ENCODE assay signal across 22 cellular contexts in genomic region chr6:108750801-108751200, GRCh38.
DNase-seq lines count a peak whose midpoint lies in the region; ATAC-seq and TF ChIP-seq lines count a peak whose summit lies in the region.
"Had no signal": no experiment of that assay in that cellular context is flagged by ENCODE, and none has a peak within 500 bp of the region (broad histone marks: within the 10 kb centered on the region; RNA-seq: fewer than 3 reads in every experiment).

No MANE protein-coding gene starts in this region.

- H3K4me3 ChIP-seq in AG09309 (ENCODE audit: control insufficient read depth, low read depth, low read length) = no peak overlapping the region
- H3K4me3 ChIP-seq in smooth muscle cell = no peak overlapping the region

- H3K9me3 ChIP-seq in smooth muscle cell (replicated peaks; ENCODE audit: low read depth) = no peaks in the 10 kb centered on the region
- H3K9me3 ChIP-seq: SK-N-SH had no signal

- H2AFZ ChIP-seq in smooth muscle cell (ENCODE audit: low read depth) = no peak overlapping the region

- no peaks in the 10 kb centered on the region for H3K79me2 ChIP-seq in smooth muscle cell (ENCODE audit: low read depth)

- H3K36me3 ChIP-seq in smooth muscle cell (ENCODE audit: low read depth) = no peaks in the 10 kb centered on the region

- ATAC-seq in HG02678 (IDR thresholded peaks at IDR 0.05; ENCODE audit: unreplicated experiment) = no peak
- ATAC-seq: HCT116 had no signal

- H3K27me3 ChIP-seq in smooth muscle cell (ENCODE audit: low read depth) = no peaks in the 10 kb centered on the region

- H3K27ac ChIP-seq in smooth muscle cell (ENCODE audit: low read depth) = peak overlapping the region; percentile 91

- no peaks in the 10 kb centered on the region for H3K4me1 ChIP-seq in smooth muscle cell (ENCODE audit: low read depth)

- H3F3A ChIP-seq in smooth muscle cell (ENCODE audit: low read depth) = peaks cover 7% of the 10 kb centered on the region

- no peak for TF ChIP-seq CTCF in AG09309 (IDR thresholded peaks at IDR 0.05; ENCODE audit: control insufficient read depth, insufficient read depth, low read depth, low read length, missing control alignments)
- no peak for TF ChIP-seq CTCF in smooth muscle cell (IDR thresholded peaks at IDR 0.05; ENCODE audit: borderline replicate concordance, insufficient read depth, poor library complexity, severe bottlenecking)

- 50% methylated on average over 8 of the region's 8 CpGs for WGBS in smooth muscle cell (ENCODE audit: low lambda C conversion rate)

- no peak overlapping the region for H3K4me2 ChIP-seq in smooth muscle cell
- H3K4me2 ChIP-seq: SK-N-SH had no signal

- DNase-seq in AG09309 (ENCODE audit: low read depth) (peak; percentile 90), GM04504 (ENCODE audit: low read depth) (peak; percentile 82), fibroblast of gingiva (ENCODE audit: low read depth) (peak; percentile 74), smooth muscle cell (lab: John Stamatoyannopoulos, UW; ENCODE audit: unreplicated experiment) (no peak), mucosa of gallbladder (ENCODE audit: low spot score) (no peak)
- no peak for DNase-seq in activated CD4-positive, CD25-positive, alpha-beta regulatory T cell treated with anti-CD3 and anti-CD28 coated beads, Interleukin-2, amount 50 U/mL, for 72 hours
- DNase-seq: 8988T; ACHN; CD8-positive, alpha-beta memory T cell; DMS 273 treated with DMSO at 0.1 percent for 48 hours; DMS79; GF-D8; NCI-H1048; NCI-H1417 treated with DMSO at 0.1 percent for 48 hours; NCI-H1694 treated with DMSO at 0.1 percent for 48 hours; NCI-H2171 treated with DMSO at 0.1 percent for 48 hours; NCI-H345; NCI-H510A treated with DMSO at 0.1 percent for 48 hours; NCI-H748 treated with DMSO at 0.1 percent for 48 hours; SK-N-SH had no signal

- no peaks in the 10 kb centered on the region for H4K20me1 ChIP-seq in smooth muscle cell (ENCODE audit: low read depth)

- peak overlapping the region; percentile 82 for H3K9ac ChIP-seq in smooth muscle cell (ENCODE audit: low read depth)
- H3K9ac ChIP-seq: SK-N-SH had no signal

Comparison
In these comparisons a context has a peak if more than half of its experiments do, and no peak if none do; other contexts are left out.
1. DNase-seq: peak in AG09309 (single experiment), GM04504 (single experiment) and fibroblast of gingiva (single experiment); none in smooth muscle cell (single experiment), mucosa of gallbladder (single experiment) and activated CD4-positive, CD25-positive, alpha-beta regulatory T cell treated with anti-CD3 and anti-CD28 coated beads, Interleukin-2, amount 50 U/mL, for 72 hours (single experiment).